In the genomic region with DNA sequence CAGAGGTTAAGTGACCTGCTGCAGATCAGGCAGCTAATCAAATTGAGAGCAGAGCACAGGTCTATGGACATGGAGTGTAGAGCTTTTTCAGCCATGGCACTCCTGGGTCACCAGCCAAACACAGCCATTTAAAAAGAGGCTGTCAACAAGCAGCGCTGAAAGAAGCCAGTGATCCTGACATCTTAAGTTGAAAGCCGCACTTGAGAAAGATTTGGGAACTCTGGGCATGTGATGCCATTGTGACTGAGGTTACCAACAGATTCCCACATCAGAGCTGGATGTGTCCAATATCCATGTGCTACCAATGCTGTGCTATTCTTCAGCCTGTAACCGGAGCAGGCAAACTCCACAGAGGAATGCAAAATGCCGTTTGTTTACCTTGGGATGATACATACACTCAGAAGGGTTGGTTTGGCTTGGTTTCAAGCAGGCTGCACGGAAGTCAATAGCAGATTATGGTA, we compare ENCODE assay signal across 9 cellular contexts. TPM values are rescaled to one million over a fixed set of nuclear protein-coding genes. Genes with fewer than 3 reads are reported as not detected.
DNase-seq lines count a peak whose midpoint lies in the region; ATAC-seq and TF ChIP-seq lines count a peak whose summit lies in the region.
"Had no signal": no experiment of that assay in that cellular context is flagged by ENCODE, and none has a peak within 500 bp of the region (broad histone marks: within the 10 kb centered on the region; RNA-seq: fewer than 3 reads in every experiment).

No MANE protein-coding gene starts in this region.

- no peaks in the 10 kb centered on the region for H3K27me3 ChIP-seq in transverse colon
- H3K27me3 ChIP-seq: BE2C had no signal

- intact Hi-C loops in transverse colon (cut with DNase I; ENCODE audit: low total_unique reads) = no loop called here

- in situ Hi-C loops in transverse colon (cut with MboI; ENCODE audit: low pct_ligation_motif_present in 1 of 4, low pct_unique_long_range_greater_than_20kb in 1 of 4, low sequenced_read_pairs in 3 of 4) = no loop called here

- H3K4me1 ChIP-seq in transverse colon = peaks cover 7 to 34% (median 15%) of the 10 kb centered on the region in 4 donors

- no peak for TF ChIP-seq CTCF in transverse colon (IDR thresholded peaks at IDR 0.05)

- 18 to 31% methylated on average over 5 of the region's 5 CpGs for WGBS in transverse colon (ENCODE audit: low coverage in 1 of 2), 2 donors

- no peaks in the 10 kb centered on the region for H3K9me3 ChIP-seq in transverse colon
- H3K9me3 ChIP-seq: BE2C had no signal

- no peak for TF ChIP-seq POLR2A in transverse colon (IDR thresholded peaks at IDR 0.05)

- no peak overlapping the region for H3K4me3 ChIP-seq in transverse colon

- ATAC-seq in GM21529 (IDR thresholded peaks at IDR 0.05; ENCODE audit: unreplicated experiment) = no peak
- no peak for ATAC-seq in GM18519 (IDR thresholded peaks at IDR 0.05; ENCODE audit: low FRiP score, unreplicated experiment)

- no peaks in the 10 kb centered on the region for H3K36me3 ChIP-seq in transverse colon
- H3K36me3 ChIP-seq: BE2C had no signal

- DNase-seq in NCI-H2081 (lab: John Stamatoyannopoulos, UW) = peak; percentile 4 to 55
- no peak for DNase-seq in NCI-H2081 treated with DMSO at 0.1 percent for 48 hours (lab: John Stamatoyannopoulos, UW)
- DNase-seq in amniotic epithelial cell (ENCODE audit: low read depth) = peak; percentile 59
- DNase-seq in hepatic stellate cell (ENCODE audit: low spot score) = peak; percentile 60
- DNase-seq in transverse colon = peak; percentile 38
- no peak for DNase-seq in activated CD4-positive, alpha-beta T cell treated with anti-CD3 and anti-CD28 coated beads for 1 hour
- DNase-seq: BE2C had no signal

- no peak for TF ChIP-seq EP300 in transverse colon (IDR thresholded peaks at IDR 0.05; ENCODE audit: low read depth)

- H3K27ac ChIP-seq in transverse colon = peak overlapping the region; percentile 4 to 46 (median 19)

RNA-seq across cellular contexts. Expression of a gene that starts 56.2 kb away (rescaled TPM):
- 100 to 1,000 TPM in 2 of 4 donors, 10 to 100 TPM in 2; 56.9 to 108 (median 96.1) TPM for total RNA-seq in transverse colon

Comparison
In these comparisons a context has a peak if more than half of its experiments do, and no peak if none do; other contexts are left out.
1. DNase-seq: peak in NCI-H2081 (2 of 2), amniotic epithelial cell (single experiment), hepatic stellate cell (single experiment) and transverse colon (single experiment); none in NCI-H2081 treated with DMSO at 0.1 percent for 48 hours (single experiment) and activated CD4-positive, alpha-beta T cell treated with anti-CD3 and anti-CD28 coated beads for 1 hour (single experiment).